Comparison of ENCODE assay signal across 21 cellular contexts in the genomic region with DNA sequence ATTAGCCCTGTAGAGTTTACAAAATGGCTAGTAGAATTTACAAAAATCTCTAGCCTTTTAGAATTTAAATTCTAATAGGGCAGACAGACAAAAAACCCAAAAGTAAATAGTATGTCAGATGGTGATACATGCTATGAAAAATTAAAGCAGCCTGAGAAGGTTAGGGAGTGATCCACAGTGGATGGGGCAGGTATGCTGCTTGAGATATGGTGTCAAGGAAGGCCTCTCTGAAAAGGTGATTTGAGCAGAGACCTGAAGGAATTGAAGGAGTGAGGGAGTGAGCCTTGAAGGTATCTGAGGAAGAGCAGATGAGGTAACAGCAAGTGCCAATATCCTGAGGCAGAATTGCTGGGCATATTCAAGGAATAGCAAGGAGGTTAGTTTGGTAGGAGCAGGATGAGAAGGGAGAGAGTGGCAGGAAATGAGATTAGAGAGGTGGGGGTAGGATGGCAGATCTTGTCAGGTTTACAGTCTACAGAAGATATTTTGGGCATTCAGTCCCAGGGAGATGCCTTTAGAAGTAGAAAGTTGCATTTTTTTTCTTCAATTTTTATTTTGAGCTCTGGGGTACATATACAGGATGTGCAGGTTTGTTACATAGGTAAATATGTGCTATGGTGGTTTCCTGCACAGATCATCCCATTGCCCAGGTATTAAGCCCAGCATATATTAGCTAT. TPM values are rescaled to one million over a fixed set of nuclear protein-coding genes. Genes with fewer than 3 reads are reported as not detected.
A peak's percentile ranks its signal among the peaks of the same experiment; 100 is the strongest.
DNase-seq lines count a peak whose midpoint lies in the region; ATAC-seq and TF ChIP-seq lines count a peak whose summit lies in the region.
"Had no signal": no experiment of that assay in that cellular context is flagged by ENCODE, and none has a peak within 500 bp of the region (broad histone marks: within the 10 kb centered on the region; RNA-seq: fewer than 3 reads in every experiment).

No MANE protein-coding gene starts in this region.

- peak overlapping the region; percentile 17 for H3K27ac Mint-ChIP-seq in activated CD8-positive, alpha-beta memory T cell treated with anti-CD3 and anti-CD28 coated beads, Interleukin-2, amount 10 ng/mL, durations not matched to agents 7 days and 5 days
- peak overlapping the region; percentile 80 for H3K27ac Mint-ChIP-seq in activated naive CD8-positive, alpha-beta T cell treated with anti-CD3 and anti-CD28 coated beads for 36 hours
- H3K27ac Mint-ChIP-seq in naive thymus-derived CD8-positive, alpha-beta T cell = peak overlapping the region; percentile 85 to 97 (median 90)
- H3K27ac Mint-ChIP-seq: GM23338 had no signal

- ATAC-seq in activated CD8-positive, alpha-beta memory T cell treated with anti-CD3 and anti-CD28 coated beads, Interleukin-2, amount 10 ng/mL, durations not matched to agents 7 days and 5 days = peak; percentile 27
- ATAC-seq in naive thymus-derived CD8-positive, alpha-beta T cell = peak; percentile 51 to 54
- ATAC-seq in HG03135 (IDR thresholded peaks at IDR 0.05; ENCODE audit: unreplicated experiment) (no peak), gastroesophageal sphincter (no peak)
- ATAC-seq: A549, GM23338, sciatic nerve had no signal

- H3K27me3 ChIP-seq in gastroesophageal sphincter = no peaks in the 10 kb centered on the region
- H3K27me3 ChIP-seq: ascending aorta, BE2C, dorsolateral prefrontal cortex had no signal

- no peaks in the 10 kb centered on the region for H3K36me3 ChIP-seq in KOPT-K1 (ENCODE audit: insufficient read depth, low read length)
- H3K36me3 ChIP-seq in gastroesophageal sphincter = no peaks in the 10 kb centered on the region
- H3K36me3 ChIP-seq: ascending aorta, BE2C, left ventricle myocardium inferior had no signal

- POLR2A ChIA-PET in naive thymus-derived CD8-positive, alpha-beta T cell (lab: Charles Lee) = interaction anchor here (1.0 kb wide), 1 partner anchor 171 kb away, joined by 3 read pairs; no protein-coding TSS in a partner anchor

- H3K36me3 Mint-ChIP-seq in activated CD8-positive, alpha-beta memory T cell treated with anti-CD3 and anti-CD28 coated beads, Interleukin-2, amount 10 ng/mL, durations not matched to agents 7 days and 5 days = peaks cover 26% of the 10 kb centered on the region
- H3K36me3 Mint-ChIP-seq in activated naive CD8-positive, alpha-beta T cell treated with anti-CD3 and anti-CD28 coated beads for 36 hours = peaks cover 37% of the 10 kb centered on the region
- H3K36me3 Mint-ChIP-seq in naive thymus-derived CD8-positive, alpha-beta T cell = peaks cover 0 to 6% (median 0%) of the 10 kb centered on the region in 3 donors

- H3K27ac ChIP-seq in KOPT-K1 (ENCODE audit: low read depth, low read length, poor library complexity, severe bottlenecking) (peak overlapping the region; percentile 69), gastroesophageal sphincter (no peak overlapping the region)
- H3K27ac ChIP-seq: A549, ascending aorta, dorsolateral prefrontal cortex, left ventricle myocardium inferior had no signal

- no peak for TF ChIP-seq EP300 in gastroesophageal sphincter (IDR thresholded peaks at IDR 0.05)

- peaks cover 5% of the 10 kb centered on the region for H3K9me3 ChIP-seq in KOPT-K1 (ENCODE audit: insufficient read depth, low read length, poor library complexity, severe bottlenecking)
- no peaks in the 10 kb centered on the region for H3K9me3 ChIP-seq in gastroesophageal sphincter
- H3K9me3 ChIP-seq: A549, ascending aorta, BE2C, left ventricle myocardium inferior, SK-N-SH had no signal

- no peak overlapping the region for H3K4me3 Mint-ChIP-seq in activated CD8-positive, alpha-beta memory T cell treated with anti-CD3 and anti-CD28 coated beads, Interleukin-2, amount 10 ng/mL, durations not matched to agents 7 days and 5 days
- H3K4me3 Mint-ChIP-seq in activated naive CD8-positive, alpha-beta T cell treated with anti-CD3 and anti-CD28 coated beads for 36 hours = no peak overlapping the region
- peak overlapping the region in 8 of 10 donors; percentile 15 to 80 (median 64) for H3K4me3 Mint-ChIP-seq in naive thymus-derived CD8-positive, alpha-beta T cell
- H3K4me3 Mint-ChIP-seq: GM23338 had no signal

- H3K4me1 ChIP-seq in gastroesophageal sphincter = no peaks in the 10 kb centered on the region
- H3K4me1 ChIP-seq: A549, ascending aorta, BE2C had no signal

- DNase-seq in activated CD8-positive, alpha-beta memory T cell treated with anti-CD3 and anti-CD28 coated beads, Interleukin-2, amount 10 ng/mL, durations not matched to agents 7 days and 5 days = no peak
- DNase-seq in activated CD8-positive, alpha-beta memory T cell treated with anti-CD3 and anti-CD28 coated beads, Interleukin-2, amount 50 U/mL, for 4 hours = no peak
- no peak for DNase-seq in activated naive CD8-positive, alpha-beta T cell treated with anti-CD3 and anti-CD28 coated beads for 36 hours
- DNase-seq in naive thymus-derived CD8-positive, alpha-beta T cell = peak in 3 of 10 donors; percentile 14 to 24 (median 20)
- DNase-seq in NCI-H1105 treated with DMSO at 0.1 percent for 48 hours (lab: John Stamatoyannopoulos, UW) = no peak
- DNase-seq: activated effector memory CD4-positive, alpha-beta T cell treated with anti-CD3 and anti-CD28 coated beads, Interleukin-2, amount 50 U/mL, for 16 hours; BE2C; Calu3; central memory CD4-positive, alpha-beta T cell; dorsolateral prefrontal cortex; left ventricle myocardium inferior; NCI-H1092; NCI-H2081; SK-N-SH had no signal

- no peaks in the 10 kb centered on the region for H3K27me3 Mint-ChIP-seq in activated CD8-positive, alpha-beta memory T cell treated with anti-CD3 and anti-CD28 coated beads, Interleukin-2, amount 10 ng/mL, durations not matched to agents 7 days and 5 days
- H3K27me3 Mint-ChIP-seq in activated naive CD8-positive, alpha-beta T cell treated with anti-CD3 and anti-CD28 coated beads for 36 hours = no peaks in the 10 kb centered on the region
- H3K27me3 Mint-ChIP-seq in naive thymus-derived CD8-positive, alpha-beta T cell = no peaks in the 10 kb centered on the region

- no peak overlapping the region for H3K4me3 ChIP-seq in gastroesophageal sphincter
- H3K4me3 ChIP-seq: A549, ascending aorta, GM23338, left ventricle myocardium inferior had no signal

- no peaks in the 10 kb centered on the region for H3K9me3 Mint-ChIP-seq in activated CD8-positive, alpha-beta memory T cell treated with anti-CD3 and anti-CD28 coated beads, Interleukin-2, amount 10 ng/mL, durations not matched to agents 7 days and 5 days (ENCODE audit: low read depth)
- peaks cover 4% of the 10 kb centered on the region for H3K9me3 Mint-ChIP-seq in activated naive CD8-positive, alpha-beta T cell treated with anti-CD3 and anti-CD28 coated beads for 36 hours
- H3K9me3 Mint-ChIP-seq in naive thymus-derived CD8-positive, alpha-beta T cell = peaks cover 0 to 3% (median 0%) of the 10 kb centered on the region in 9 donors
- H3K9me3 Mint-ChIP-seq: GM23338 had no signal

- CTCF ChIA-PET in activated CD8-positive, alpha-beta memory T cell treated with anti-CD3 and anti-CD28 coated beads, Interleukin-2, amount 10 ng/mL, durations not matched to agents 7 days and 5 days (lab: Charles Lee) = interaction anchor here (0.8 to 1.2 kb wide), 2 partner anchors 19 to 126 kb away, joined by 3 read pairs; no protein-coding TSS in a partner anchor

- H3K4me1 Mint-ChIP-seq in activated CD8-positive, alpha-beta memory T cell treated with anti-CD3 and anti-CD28 coated beads, Interleukin-2, amount 10 ng/mL, durations not matched to agents 7 days and 5 days = peaks cover 29% of the 10 kb centered on the region
- H3K4me1 Mint-ChIP-seq in activated naive CD8-positive, alpha-beta T cell treated with anti-CD3 and anti-CD28 coated beads for 36 hours = peaks cover 57% of the 10 kb centered on the region
- H3K4me1 Mint-ChIP-seq in naive thymus-derived CD8-positive, alpha-beta T cell = peaks cover 22 to 72% (median 66%) of the 10 kb centered on the region in 4 donors

- TF ChIP-seq POLR2A in gastroesophageal sphincter (IDR thresholded peaks at IDR 0.05) = no peak

- no peak for TF ChIP-seq CTCF in gastroesophageal sphincter (IDR thresholded peaks at IDR 0.05)

RNA-seq across cellular contexts. Expression of a gene that starts 40.8 kb away (rescaled TPM):
- 10 to 100 TPM; 28.2 to 36.4 TPM for total RNA-seq in activated CD8-positive, alpha-beta memory T cell treated with anti-CD3 and anti-CD28 coated beads, Interleukin-2, amount 10 ng/mL, durations not matched to agents 7 days and 5 days
- total RNA-seq in activated naive CD8-positive, alpha-beta T cell treated with anti-CD3 and anti-CD28 coated beads for 36 hours = 10 to 100 TPM; 65.0 to 70.8 TPM
- total RNA-seq in naive thymus-derived CD8-positive, alpha-beta T cell = 10 to 100 TPM; 60.5 to 64.7 TPM
- 10 to 100 TPM; 41.8 to 62.4 (median 59.9) TPM for polyA plus RNA-seq in naive thymus-derived CD8-positive, alpha-beta T cell
- 10 to 100 TPM; 14.8 to 26.8 (median 20.5) TPM for total RNA-seq in gastroesophageal sphincter

Comparison
In these comparisons a context has a peak if more than half of its experiments do, and no peak if none do; other contexts are left out.
1. ATAC-seq: peak in activated CD8-positive, alpha-beta memory T cell treated with anti-CD3 and anti-CD28 coated beads, Interleukin-2, amount 10 ng/mL, durations not matched to agents 7 days and 5 days (single experiment) and naive thymus-derived CD8-positive, alpha-beta T cell (2 of 2); none in HG03135 (single experiment) and gastroesophageal sphincter (single experiment).
2. H3K27ac Mint-ChIP-seq: peak in every context shown above with its lines; median percentile 90 in naive thymus-derived CD8-positive, alpha-beta T cell; 80 in activated naive CD8-positive, alpha-beta T cell treated with anti-CD3 and anti-CD28 coated beads for 36 hours; 17 in activated CD8-positive, alpha-beta memory T cell treated with anti-CD3 and anti-CD28 coated beads, Interleukin-2, amount 10 ng/mL, durations not matched to agents 7 days and 5 days.
3. H3K4me3 Mint-ChIP-seq: peak in naive thymus-derived CD8-positive, alpha-beta T cell (8 of 10); none in activated CD8-positive, alpha-beta memory T cell treated with anti-CD3 and anti-CD28 coated beads, Interleukin-2, amount 10 ng/mL, durations not matched to agents 7 days and 5 days (single experiment) and activated naive CD8-positive, alpha-beta T cell treated with anti-CD3 and anti-CD28 coated beads for 36 hours (single experiment).